ENCODE assay signal across 10 cellular contexts in genomic region chr18:79952457-79952995, GRCh38. TPM values are rescaled to one million over a fixed set of nuclear protein-coding genes. Genes with fewer than 3 reads are reported as not detected.
DNase-seq lines count a peak whose midpoint lies in the region; ATAC-seq and TF ChIP-seq lines count a peak whose summit lies in the region.
"Had no signal": no experiment of that assay in that cellular context is flagged by ENCODE, and none has a peak within 500 bp of the region (broad histone marks: within the 10 kb centered on the region; RNA-seq: fewer than 3 reads in every experiment).

No MANE protein-coding gene starts in this region.

- TF ChIP-seq CTCF in SK-N-SH (IDR thresholded peaks at IDR 0.05) (no peak), MCF 10A (IDR thresholded peaks at IDR 0.05; ENCODE audit: unreplicated experiment) (no peak), right lobe of liver (IDR thresholded peaks at IDR 0.05) (no peak), thoracic aorta (IDR thresholded peaks at IDR 0.05) (no peak)

- H2AFZ ChIP-seq in SK-N-SH (ENCODE audit: low read depth), result peak overlapping the region; percentile 96; the same call in 1 of the 2 replicates

- CTCF ChIA-PET in SK-N-SH (lab: Yijun Ruan, JAX) (interaction anchor here (1.0 kb wide), 1 partner anchor 82 kb away, joined by 3 read pairs; no protein-coding TSS in a partner anchor), MCF 10A (lab: Yijun Ruan, JAX) (interaction anchor here (0.6 to 1.2 kb wide), 4 partner anchors 7 to 219 kb away, joined by 3 to 7 read pairs (median 3); no protein-coding TSS in a partner anchor)
- CTCF ChIA-PET in activated naive CD4-positive, alpha-beta T cell treated with anti-CD3 and anti-CD28 coated beads for 36 hours (lab: Charles Lee), result interaction anchor here (1.4 kb wide), 1 partner anchor 24 kb away, joined by 4 read pairs; no protein-coding TSS in a partner anchor

- POLR2A ChIA-PET in SK-N-SH (lab: Yijun Ruan, JAX), result interaction anchor here (1.1 kb wide), 1 partner anchor 36 kb away, joined by 4 read pairs; no protein-coding TSS in a partner anchor
- POLR2A ChIA-PET in MCF 10A (lab: Yijun Ruan, JAX), result interaction anchor here (0.7 to 3.4 kb wide), 10 partner anchors 9 to 272 kb away, joined by 3 to 32 read pairs (median 4); partner anchors contain the start of genes HSBP1L1 and TXNL4A

- H3K36me3 Mint-ChIP-seq in MCF 10A (ENCODE audit: insufficient read depth, unreplicated experiment), result peaks cover 8% of the 10 kb centered on the region
- H3K36me3 Mint-ChIP-seq in activated naive CD4-positive, alpha-beta T cell treated with anti-CD3 and anti-CD28 coated beads for 36 hours (ENCODE audit: low read depth), result peaks cover 8% of the 10 kb centered on the region

- H3K4me1 ChIP-seq in SK-N-SH (ENCODE audit: control insufficient read depth in 1 of 2, insufficient read depth in 2 of 2, low read depth in 1 of 2, low read length in 1 of 2) (peaks cover 4 to 5% of the 10 kb centered on the region in 2 experiments; a peak in 1 of 4 replicates), right lobe of liver (peaks cover 0 to 24% (median 2%) of the 10 kb centered on the region in 4 donors), thoracic aorta (ENCODE audit: control insufficient read depth in 1 of 2, low read depth in 2 of 2) (peaks cover 14 to 36% of the 10 kb centered on the region in 2 donors)

- H3K9me3 ChIP-seq in SK-N-SH, result no peaks in the 10 kb centered on the region
- H3K9me3 ChIP-seq in right lobe of liver, result no peaks in the 10 kb centered on the region
- H3K9me3 ChIP-seq in thoracic aorta, result no peaks in the 10 kb centered on the region

- peaks cover 16% of the 10 kb centered on the region for H3K4me1 Mint-ChIP-seq in MCF 10A (ENCODE audit: insufficient read depth, unreplicated experiment)
- peaks cover 28% of the 10 kb centered on the region for H3K4me1 Mint-ChIP-seq in activated naive CD4-positive, alpha-beta T cell treated with anti-CD3 and anti-CD28 coated beads for 36 hours (ENCODE audit: low read depth)

- no peak overlapping the region for H3K27ac Mint-ChIP-seq in MCF 10A (ENCODE audit: low read depth, unreplicated experiment)
- no peak overlapping the region for H3K27ac Mint-ChIP-seq in activated naive CD4-positive, alpha-beta T cell treated with anti-CD3 and anti-CD28 coated beads for 36 hours
- H3K27ac Mint-ChIP-seq: activated naive CD4-positive, alpha-beta T cell treated with anti-CD3 and anti-CD28 coated beads, Interleukin-2, amount 50 U/mL, for 24 hours had no signal

- peak overlapping the region; percentile 64; the same call in 1 of the 2 replicates for H3K9ac ChIP-seq in SK-N-SH

- 68% methylated on average over 36 of the region's 43 CpGs for WGBS in SK-N-SH (ENCODE audit: low lambda C conversion rate)
- 19% methylated on average over 27 of the region's 43 CpGs for WGBS in right lobe of liver (ENCODE audit: insufficient coverage, low coverage, low lambda C conversion rate, missing lambda C conversion rate)

- no peaks in the 10 kb centered on the region for H3F3A ChIP-seq in SK-N-SH (replicated peaks; ENCODE audit: insufficient read depth)

- H3K36me3 ChIP-seq in SK-N-SH (replicated peaks in 1 of 2; ENCODE audit: control insufficient read depth in 1 of 2, insufficient read depth in 2 of 2, low read length in 1 of 2) (peaks cover 0 to 3% of the 10 kb centered on the region in 2 experiments), right lobe of liver (peaks cover 0 to 3% (median 0%) of the 10 kb centered on the region in 4 donors), thoracic aorta (no peaks in the 10 kb centered on the region)

- no peak for TF ChIP-seq EP300 in SK-N-SH (IDR thresholded peaks at IDR 0.05; ENCODE audit: borderline replicate concordance in 1 of 2, low read depth in 1 of 2, low read length in 1 of 2)

- no peak for ATAC-seq in SK-N-SH treated with all-trans-retinoic acid at 6 μM for 48 hours
- no peak for ATAC-seq in right lobe of liver
- ATAC-seq in thoracic aorta (ENCODE audit: insufficient number of reproducible peaks, low FRiP score, low read depth), result no peak
- no peak for ATAC-seq in HG03439 (IDR thresholded peaks at IDR 0.05; ENCODE audit: unreplicated experiment)

- peak overlapping the region; percentile 67 to 77 for H3K4me3 ChIP-seq in SK-N-SH (ENCODE audit: low read depth in 2 of 2, low read length in 1 of 2)
- peak overlapping the region; percentile 89 to 91 (median 90) for H3K4me3 ChIP-seq in right lobe of liver
- peak overlapping the region; percentile 97 for H3K4me3 ChIP-seq in thoracic aorta

- H3K27me3 Mint-ChIP-seq in MCF 10A (ENCODE audit: insufficient read depth, unreplicated experiment), result no peaks in the 10 kb centered on the region
- no peaks in the 10 kb centered on the region for H3K27me3 Mint-ChIP-seq in activated naive CD4-positive, alpha-beta T cell treated with anti-CD3 and anti-CD28 coated beads for 36 hours (ENCODE audit: low read depth)
- H3K27me3 Mint-ChIP-seq: activated naive CD4-positive, alpha-beta T cell treated with anti-CD3 and anti-CD28 coated beads, Interleukin-2, amount 50 U/mL, for 24 hours had no signal

- no peak for TF ChIP-seq POLR2A in right lobe of liver (IDR thresholded peaks at IDR 0.05)

- no peak for TF ChIP-seq RAD21 in SK-N-SH (IDR thresholded peaks at IDR 0.05; ENCODE audit: low read length)

- H4K20me1 ChIP-seq in SK-N-SH (ENCODE audit: insufficient read depth), result peaks cover 13% of the 10 kb centered on the region; the same call in 1 of the 2 replicates

- H3K9me3 Mint-ChIP-seq in MCF 10A (ENCODE audit: unreplicated experiment), result no peaks in the 10 kb centered on the region
- no peaks in the 10 kb centered on the region for H3K9me3 Mint-ChIP-seq in activated naive CD4-positive, alpha-beta T cell treated with anti-CD3 and anti-CD28 coated beads for 36 hours
- H3K9me3 Mint-ChIP-seq: activated naive CD4-positive, alpha-beta T cell treated with anti-CD3 and anti-CD28 coated beads, Interleukin-2, amount 50 U/mL, for 24 hours had no signal

- DNase-seq in SK-N-SH (no peak), MCF 10A (ENCODE audit: unreplicated experiment) (no peak), right lobe of liver (peak in 1 of 3 donors; percentile 52), thoracic aorta (ENCODE audit: low spot score) (no peak)
- DNase-seq in activated naive CD4-positive, alpha-beta T cell treated with anti-CD3 and anti-CD28 coated beads for 36 hours, result no peak
- DNase-seq in activated T-cell treated with anti-CD3 and anti-CD28 coated beads, Interleukin-2, amount 50 U/mL, for 48 hours, result no peak
- DNase-seq: NCI-H510A had no signal

- peak overlapping the region; percentile 56 for H3K4me3 Mint-ChIP-seq in MCF 10A (ENCODE audit: unreplicated experiment)
- no peak overlapping the region for H3K4me3 Mint-ChIP-seq in activated naive CD4-positive, alpha-beta T cell treated with anti-CD3 and anti-CD28 coated beads for 36 hours

- no peak overlapping the region for H3K27ac ChIP-seq in SK-N-SH (ENCODE audit: low read depth in 2 of 2, low read length in 1 of 2)
- H3K27ac ChIP-seq in right lobe of liver, result peak overlapping the region in 2 of 3 donors; percentile 50 to 93
- H3K27ac ChIP-seq in thoracic aorta, result no peak overlapping the region

- no TSS peak for BruUV-seq in MCF 10A (replicated peaks; lab: Mats Ljungman, UMichigan)

- no peaks in the 10 kb centered on the region for H3K9me2 ChIP-seq in SK-N-SH

- intact Hi-C loops in MCF 10A (cut with micrococcal nuclease), result no loop called here
- intact Hi-C loops in right lobe of liver (cut with DNase I), result no loop called here
- intact Hi-C loops in activated naive CD4-positive, alpha-beta T cell treated with anti-CD3 and anti-CD28 coated beads for 36 hours (cut with micrococcal nuclease), result loop anchor here (5.0 kb wide), 2 partner anchors 430 to 555 kb away; partner anchors contain the start of gene NFATC1

- H3K27me3 ChIP-seq in SK-N-SH (ENCODE audit: insufficient read depth), result no peaks in the 10 kb centered on the region
- no peaks in the 10 kb centered on the region for H3K27me3 ChIP-seq in right lobe of liver
- H3K27me3 ChIP-seq in thoracic aorta (replicated peaks; ENCODE audit: insufficient read depth), result no peaks in the 10 kb centered on the region

- H3K4me2 ChIP-seq in SK-N-SH, result peak overlapping the region; percentile 96

- peaks cover 33% of the 10 kb centered on the region for H3K79me2 ChIP-seq in SK-N-SH (ENCODE audit: insufficient read depth)

TF ChIP-seq in SK-N-SH, 30 proteins besides CTCF, POLR2A, EP300 and RAD21 (continues in another document):
- TF ChIP-seq TAF1 (IDR thresholded peaks at IDR 0.05; ENCODE audit: borderline replicate concordance, low read depth, low read length) (no peak), GABPA (IDR thresholded peaks at IDR 0.05; ENCODE audit: low read depth) (no peak)

TF ChIP-seq in SK-N-SH treated with all-trans-retinoic acid at 6 μM for 48 hours, 23 proteins besides CTCF, POLR2A, EP300 and RAD21 (continues in another document):
- TF ChIP-seq ZFP3 (CRISPR knock-in tag; IDR thresholded peaks at IDR 0.05) (no peak), ZFP30 (CRISPR knock-in tag; IDR thresholded peaks at IDR 0.05) (no peak)

RNA-seq across cellular contexts. Expression of gene SLC66A2, which starts 1.1 kb away (rescaled TPM):
- polyA plus RNA-seq in SK-N-SH (2012; rRNA removed), result 14.5 and 14.9 TPM in 2 replicates
- polyA plus RNA-seq in SK-N-SH (2012; cell fraction: cytosol; rRNA removed), result 6.8 and 12.3 TPM in 2 replicates
- 16.8 and 17.5 TPM in 2 replicates for polyA plus RNA-seq in SK-N-SH (2012; cell fraction: nucleus; rRNA removed)
- 21.7 and 24.5 TPM in 2 replicates for total RNA-seq in MCF 10A (2022)
- total RNA-seq in right lobe of liver, result 100 to 1,000 TPM in 3 of 6 experiments, 10 to 100 TPM in 3; 61.6 to 140 (median 95.8) TPM
- total RNA-seq in thoracic aorta, result 10 to 100 TPM; 39.1 to 51.2 TPM
- 10 to 100 TPM; 26.0 to 26.8 TPM for total RNA-seq in activated naive CD4-positive, alpha-beta T cell treated with anti-CD3 and anti-CD28 coated beads for 36 hours

RNA-seq across cellular contexts. Expression of gene HSBP1L1, which starts 11.9 kb away (rescaled TPM):
- 7.4 and 8.4 TPM in 2 replicates for polyA plus RNA-seq in SK-N-SH (2012; rRNA removed)
- polyA plus RNA-seq in SK-N-SH (2012; cell fraction: cytosol; rRNA removed), result 7.3 and 7.6 TPM in 2 replicates
- polyA plus RNA-seq in SK-N-SH (2012; cell fraction: nucleus; rRNA removed), result 14.9 and 16.5 TPM in 2 replicates
- total RNA-seq in MCF 10A (2022) (46.6 and 49.4 TPM in 2 replicates), right lobe of liver (10 to 100 TPM; 16.8 to 35.1 (median 23.7) TPM), thoracic aorta (10 to 100 TPM in 1 of 2 donors, 1 to 10 TPM in 1; 8.5 to 11.6 TPM)
- 10 to 100 TPM; 14.2 to 14.8 TPM for total RNA-seq in activated naive CD4-positive, alpha-beta T cell treated with anti-CD3 and anti-CD28 coated beads for 36 hours

RNA-seq across cellular contexts. Expression of gene TXNL4A, which starts 35.8 kb away (rescaled TPM):
- 86.9 and 158 TPM in 2 replicates for polyA plus RNA-seq in SK-N-SH (2012; rRNA removed)
- 140 and 195 TPM in 2 replicates for polyA plus RNA-seq in SK-N-SH (2012; cell fraction: cytosol; rRNA removed)
- polyA plus RNA-seq in SK-N-SH (2012; cell fraction: nucleus; rRNA removed), result 45.0 and 80.6 TPM in 2 replicates
- 207 and 245 TPM in 2 replicates for total RNA-seq in MCF 10A (2022)
- 10 to 100 TPM; 18.5 to 53.9 (median 37.8) TPM for total RNA-seq in right lobe of liver
- 10 to 100 TPM; 12.0 to 31.5 TPM for total RNA-seq in thoracic aorta
- 100 to 1,000 TPM; 185 to 186 TPM for total RNA-seq in activated naive CD4-positive, alpha-beta T cell treated with anti-CD3 and anti-CD28 coated beads for 36 hours

Comparison
In these comparisons a context has a peak if more than half of its experiments do, and no peak if none do; other contexts are left out.
1. H3K27ac ChIP-seq: peak in right lobe of liver (2 of 3); none in SK-N-SH (0 of 2) and thoracic aorta (0 of 2).
2. Peak in every context shown above with its lines, with median percentiles within 50 percentile points of each other: H3K4me3 ChIP-seq.